ENCODE assay signal across 14 cellular contexts in the genomic region with DNA sequence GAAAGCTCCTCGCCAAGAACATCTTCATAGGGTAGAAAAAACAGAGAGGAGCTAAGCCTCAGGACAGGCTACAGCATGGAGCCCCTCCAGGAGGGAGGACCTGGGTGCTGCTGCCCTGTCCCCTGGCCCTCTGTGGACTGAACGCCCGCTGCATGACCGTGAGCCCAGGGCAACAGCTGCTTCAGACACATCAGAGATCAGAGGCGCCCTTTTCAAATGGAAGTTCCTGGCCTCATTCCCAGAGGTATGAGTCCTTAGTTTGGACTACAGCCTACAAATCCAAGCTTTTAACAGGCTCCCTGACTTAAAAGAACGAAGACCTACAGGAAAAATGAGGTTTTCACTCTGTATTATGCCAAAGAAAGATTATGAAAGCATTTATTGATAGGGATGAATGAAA. TPM values are rescaled to one million over a fixed set of nuclear protein-coding genes. Genes with fewer than 3 reads are reported as not detected.
DNase-seq lines count a peak whose midpoint lies in the region; ATAC-seq, FAIRE-seq and TF ChIP-seq lines count a peak whose summit lies in the region.
"Had no signal": no experiment of that assay in that cellular context is flagged by ENCODE, and none has a peak within 500 bp of the region (broad histone marks: within the 10 kb centered on the region; RNA-seq: fewer than 3 reads in every experiment).

No MANE protein-coding gene starts in this region.

- H3K4me3 Mint-ChIP-seq in activated CD8-positive, alpha-beta T cell treated with anti-CD3 and anti-CD28 coated beads for 36 hours, result no peak overlapping the region
- H3K4me3 Mint-ChIP-seq: endodermal cell; stimulated activated effector memory CD8-positive, alpha-beta T cell treated with anti-CD3 and anti-CD28 coated beads, Interleukin-12 subunit alpha, Interleukin-12 subunit beta, amount 100 ng/mL, for 72 hours had no signal

- H3K27me3 Mint-ChIP-seq in activated CD8-positive, alpha-beta T cell treated with anti-CD3 and anti-CD28 coated beads for 36 hours, result no peaks in the 10 kb centered on the region

- H3K36me3 Mint-ChIP-seq in activated CD8-positive, alpha-beta T cell treated with anti-CD3 and anti-CD28 coated beads for 36 hours (ENCODE audit: low read depth), result no peaks in the 10 kb centered on the region
- H3K36me3 Mint-ChIP-seq: stimulated activated effector memory CD8-positive, alpha-beta T cell treated with anti-CD3 and anti-CD28 coated beads, Interleukin-12 subunit alpha, Interleukin-12 subunit beta, amount 100 ng/mL, for 72 hours had no signal

- DNase-seq in EL (peak; percentile 60), RWPE1 (ENCODE audit: low spot score) (peak; percentile 76), fibroblast of the aortic adventitia (ENCODE audit: low read depth) (peak; percentile 91), sciatic nerve (ENCODE audit: low spot score) (no peak), GM19239 (ENCODE audit: insufficient read length, low spot score) (no peak)
- DNase-seq in activated CD8-positive, alpha-beta T cell treated with anti-CD3 and anti-CD28 coated beads for 36 hours, result no peak
- DNase-seq: DMS53, endodermal cell, GOT3, NCI-H1417 treated with DMSO at 0.1 percent for 48 hours, PC-9 had no signal

- intact Hi-C loops in sciatic nerve (cut with DNase I), result no loop called here
- intact Hi-C loops in activated CD8-positive, alpha-beta T cell treated with anti-CD3 and anti-CD28 coated beads for 36 hours (cut with micrococcal nuclease), result no loop called here

- POLR2A ChIA-PET in RWPE1 (lab: Yijun Ruan, JAX; ENCODE audit: low non-redundant PET), result no interaction called here
- POLR2A ChIA-PET in activated CD8-positive, alpha-beta T cell treated with anti-CD3 and anti-CD28 coated beads for 36 hours (lab: Charles Lee), result no interaction called here

- H3K4me3 ChIP-seq in fibroblast of the aortic adventitia (ENCODE audit: low read depth, low read length), result peak overlapping the region; percentile 49
- H3K4me3 ChIP-seq: PC-9 had no signal

- H3K9me3 Mint-ChIP-seq in activated CD8-positive, alpha-beta T cell treated with anti-CD3 and anti-CD28 coated beads for 36 hours, result peaks cover 5% of the 10 kb centered on the region

- no peaks in the 10 kb centered on the region for H3K4me1 Mint-ChIP-seq in activated CD8-positive, alpha-beta T cell treated with anti-CD3 and anti-CD28 coated beads for 36 hours (ENCODE audit: low read depth)
- H3K4me1 Mint-ChIP-seq: stimulated activated effector memory CD8-positive, alpha-beta T cell treated with anti-CD3 and anti-CD28 coated beads, Interleukin-12 subunit alpha, Interleukin-12 subunit beta, amount 100 ng/mL, for 72 hours had no signal

- ATAC-seq in sciatic nerve, result peak; percentile 64
- no peak for ATAC-seq in GM18511 (IDR thresholded peaks at IDR 0.05; ENCODE audit: unreplicated experiment)
- ATAC-seq in HG03439 (IDR thresholded peaks at IDR 0.05; ENCODE audit: unreplicated experiment), result no peak
- ATAC-seq in activated CD8-positive, alpha-beta T cell treated with anti-CD3 and anti-CD28 coated beads for 36 hours, result no peak
- ATAC-seq: stimulated activated effector memory CD8-positive, alpha-beta T cell treated with anti-CD3 and anti-CD28 coated beads, Interleukin-12 subunit alpha, Interleukin-12 subunit beta, amount 100 ng/mL, for 72 hours had no signal

- no peak for FAIRE-seq in GM19239 (lab: Jason Lieb, UNC)

- no peak overlapping the region for H3K27ac Mint-ChIP-seq in activated CD8-positive, alpha-beta T cell treated with anti-CD3 and anti-CD28 coated beads for 36 hours
- H3K27ac Mint-ChIP-seq: endodermal cell; stimulated activated effector memory CD8-positive, alpha-beta T cell treated with anti-CD3 and anti-CD28 coated beads, Interleukin-12 subunit alpha, Interleukin-12 subunit beta, amount 100 ng/mL, for 72 hours had no signal

- peak overlapping the region; percentile 92 for H3K27ac ChIP-seq in RWPE1
- H3K27ac ChIP-seq: PC-9 had no signal

- CTCF ChIA-PET in RWPE1 (lab: Yijun Ruan, JAX), result interaction anchor here (1.3 kb wide), 1 partner anchor 8 kb away, joined by 3 read pairs; no protein-coding TSS in a partner anchor
- CTCF ChIA-PET in activated CD8-positive, alpha-beta T cell treated with anti-CD3 and anti-CD28 coated beads for 36 hours (lab: Charles Lee), result no interaction called here

- TF ChIP-seq CTCF in RWPE1 (conservative IDR thresholded peaks at IDR 0.05; ENCODE audit: low read depth) (no peak), fibroblast of the aortic adventitia (IDR thresholded peaks at IDR 0.05; ENCODE audit: insufficient read depth, low read length) (no peak)
- TF ChIP-seq CTCF in activated CD8-positive, alpha-beta T cell treated with anti-CD3 and anti-CD28 coated beads for 36 hours (IDR thresholded peaks at IDR 0.05), result no peak

RNA-seq across cellular contexts. Expression of gene ZNF18, which starts 48.5 kb away (rescaled TPM):
- 8.6 and 20.3 TPM in 2 replicates for total RNA-seq in fibroblast of the aortic adventitia (ENCODE audit: low replicate concordance)
- total RNA-seq in sciatic nerve, result 8.2 TPM
- total RNA-seq in activated CD8-positive, alpha-beta T cell treated with anti-CD3 and anti-CD28 coated beads for 36 hours, result 10 to 100 TPM in 1 of 2 experiments, 1 to 10 TPM in 1; 8.9 to 10.2 TPM

Comparison
In these comparisons a context has a peak if more than half of its experiments do, and no peak if none do; other contexts are left out.
1. DNase-seq: peak in EL (single experiment), RWPE1 (single experiment) and fibroblast of the aortic adventitia (single experiment); none in sciatic nerve (single experiment), GM19239 (single experiment) and activated CD8-positive, alpha-beta T cell treated with anti-CD3 and anti-CD28 coated beads for 36 hours (single experiment).